11 cellular contexts compared by ENCODE assay signal in genomic region chr4:112510468-112511293, GRCh38. TPM values are rescaled to one million over a fixed set of nuclear protein-coding genes. Genes with fewer than 3 reads are reported as not detected.
DNase-seq lines count a peak whose midpoint lies in the region; ATAC-seq and TF ChIP-seq lines count a peak whose summit lies in the region.
"Had no signal": no experiment of that assay in that cellular context is flagged by ENCODE, and none has a peak within 500 bp of the region (broad histone marks: within the 10 kb centered on the region; RNA-seq: fewer than 3 reads in every experiment).

No MANE protein-coding gene starts in this region.

- intact Hi-C loops in activated CD8-positive, alpha-beta T cell treated with anti-CD3 and anti-CD28 coated beads for 36 hours (cut with micrococcal nuclease): loop anchor here (10.0 kb wide), 1 partner anchor 1876 kb away; no protein-coding TSS in a partner anchor

- H3K4me1 Mint-ChIP-seq in activated CD8-positive, alpha-beta T cell treated with anti-CD3 and anti-CD28 coated beads, Interleukin-2, amount 10 ng/mL, durations not matched to agents 7 days and 5 days (ENCODE audit: low read depth): peaks cover 47% of the 10 kb centered on the region
- peaks cover 35% of the 10 kb centered on the region for H3K4me1 Mint-ChIP-seq in activated CD8-positive, alpha-beta T cell treated with anti-CD3 and anti-CD28 coated beads for 36 hours (ENCODE audit: low read depth)
- peaks cover 36 to 53% of the 10 kb centered on the region in 2 donors for H3K4me1 Mint-ChIP-seq in stimulated activated naive B cell treated with anti-CD40 and anti-IgM and Interleukin-4, amounts not matched to agents 10 μg/mL and 1 μg/mL and 100 μg/mL, for 72 hours

- peaks cover 21% of the 10 kb centered on the region for H3K4me1 ChIP-seq in iPS-15b (ENCODE audit: control insufficient read depth, insufficient read depth, low read length)

- H3K9ac ChIP-seq in iPS-15b (ENCODE audit: low read depth, low read length): no peak overlapping the region
- H3K9ac ChIP-seq: BLaER1 treated with 17β-estradiol and CSF1 and Interleukin-3, amounts not matched to agents 10 nM and 100 nM had no signal

- H3K27me3 Mint-ChIP-seq in activated CD8-positive, alpha-beta T cell treated with anti-CD3 and anti-CD28 coated beads, Interleukin-2, amount 10 ng/mL, durations not matched to agents 7 days and 5 days (ENCODE audit: low read depth): peaks cover 79% of the 10 kb centered on the region
- H3K27me3 Mint-ChIP-seq in activated CD8-positive, alpha-beta T cell treated with anti-CD3 and anti-CD28 coated beads for 36 hours: peaks cover 78% of the 10 kb centered on the region
- peaks cover 71 to 92% of the 10 kb centered on the region in 2 donors for H3K27me3 Mint-ChIP-seq in stimulated activated naive B cell treated with anti-CD40 and anti-IgM and Interleukin-4, amounts not matched to agents 10 μg/mL and 1 μg/mL and 100 μg/mL, for 72 hours

- peak overlapping the region; percentile 21 for H3K4me3 ChIP-seq in WERI-Rb-1 (ENCODE audit: low read depth, low read length)
- peak overlapping the region; percentile 45 for H3K4me3 ChIP-seq in iPS-15b (ENCODE audit: low read depth, low read length)

- H3K27me3 ChIP-seq in WERI-Rb-1 (ENCODE audit: insufficient read depth, low read depth, severe bottlenecking) (peaks cover 97% of the 10 kb centered on the region), iPS-15b (ENCODE audit: control insufficient read depth, insufficient read depth, low read length) (peaks cover 99% of the 10 kb centered on the region)

- H3K36me3 ChIP-seq in WERI-Rb-1 (no peaks in the 10 kb centered on the region), iPS-15b (ENCODE audit: control insufficient read depth, insufficient read depth, low read length) (no peaks in the 10 kb centered on the region)
- H3K36me3 ChIP-seq: BLaER1 treated with 17β-estradiol and CSF1 and Interleukin-3, amounts not matched to agents 10 nM and 100 nM had no signal

- DNase-seq in activated CD8-positive, alpha-beta T cell treated with anti-CD3 and anti-CD28 coated beads, Interleukin-2, amount 10 ng/mL, durations not matched to agents 7 days and 5 days: no peak
- no peak for DNase-seq in activated CD8-positive, alpha-beta T cell treated with anti-CD3 and anti-CD28 coated beads for 36 hours
- DNase-seq in WERI-Rb-1: no peak
- no peak for DNase-seq in stimulated activated naive B cell treated with anti-CD40 and anti-IgM and Interleukin-4, amounts not matched to agents 10 μg/mL and 1 μg/mL and 100 μg/mL, for 72 hours
- no peak for DNase-seq in GM13976 (ENCODE audit: low spot score)
- no peak for DNase-seq in cerebellum (ENCODE audit: low spot score)
- DNase-seq: posterior cingulate gyrus had no signal

- H3K9me3 Mint-ChIP-seq in activated CD8-positive, alpha-beta T cell treated with anti-CD3 and anti-CD28 coated beads, Interleukin-2, amount 10 ng/mL, durations not matched to agents 7 days and 5 days (ENCODE audit: insufficient read depth): no peaks in the 10 kb centered on the region
- H3K9me3 Mint-ChIP-seq in activated CD8-positive, alpha-beta T cell treated with anti-CD3 and anti-CD28 coated beads for 36 hours: peaks cover 6% of the 10 kb centered on the region
- peaks cover 0 to 6% of the 10 kb centered on the region in 2 donors for H3K9me3 Mint-ChIP-seq in stimulated activated naive B cell treated with anti-CD40 and anti-IgM and Interleukin-4, amounts not matched to agents 10 μg/mL and 1 μg/mL and 100 μg/mL, for 72 hours

- peaks cover 5% of the 10 kb centered on the region for H3K36me3 Mint-ChIP-seq in activated CD8-positive, alpha-beta T cell treated with anti-CD3 and anti-CD28 coated beads, Interleukin-2, amount 10 ng/mL, durations not matched to agents 7 days and 5 days (ENCODE audit: low read depth)
- H3K36me3 Mint-ChIP-seq in activated CD8-positive, alpha-beta T cell treated with anti-CD3 and anti-CD28 coated beads for 36 hours (ENCODE audit: low read depth): peaks cover 10% of the 10 kb centered on the region
- peaks cover 2 to 8% of the 10 kb centered on the region in 2 donors for H3K36me3 Mint-ChIP-seq in stimulated activated naive B cell treated with anti-CD40 and anti-IgM and Interleukin-4, amounts not matched to agents 10 μg/mL and 1 μg/mL and 100 μg/mL, for 72 hours

- H3K27ac ChIP-seq in WERI-Rb-1: no peak overlapping the region
- H3K27ac ChIP-seq: BLaER1 treated with 17β-estradiol and CSF1 and Interleukin-3, amounts not matched to agents 10 nM and 100 nM had no signal

- in situ Hi-C loops in GM13976 (cut with MboI; ENCODE audit: low sequenced_read_pairs, unreplicated experiment): no loop called here

- peak overlapping the region; percentile 43 for H3K4me3 Mint-ChIP-seq in activated CD8-positive, alpha-beta T cell treated with anti-CD3 and anti-CD28 coated beads, Interleukin-2, amount 10 ng/mL, durations not matched to agents 7 days and 5 days
- H3K4me3 Mint-ChIP-seq in activated CD8-positive, alpha-beta T cell treated with anti-CD3 and anti-CD28 coated beads for 36 hours: no peak overlapping the region
- H3K4me3 Mint-ChIP-seq in stimulated activated naive B cell treated with anti-CD40 and anti-IgM and Interleukin-4, amounts not matched to agents 10 μg/mL and 1 μg/mL and 100 μg/mL, for 72 hours: peak overlapping the region; percentile 56 to 59

- POLR2A ChIA-PET in activated CD8-positive, alpha-beta T cell treated with anti-CD3 and anti-CD28 coated beads, Interleukin-2, amount 10 ng/mL, durations not matched to agents 7 days and 5 days (lab: Charles Lee): no interaction called here
- POLR2A ChIA-PET in activated CD8-positive, alpha-beta T cell treated with anti-CD3 and anti-CD28 coated beads for 36 hours (lab: Charles Lee): no interaction called here

- CTCF ChIA-PET in activated CD8-positive, alpha-beta T cell treated with anti-CD3 and anti-CD28 coated beads, Interleukin-2, amount 10 ng/mL, durations not matched to agents 7 days and 5 days (lab: Charles Lee): interaction anchor here (1.1 to 1.4 kb wide), 3 partner anchors 11 to 181 kb away, joined by 3 to 7 read pairs (median 6); no protein-coding TSS in a partner anchor
- CTCF ChIA-PET in activated CD8-positive, alpha-beta T cell treated with anti-CD3 and anti-CD28 coated beads for 36 hours (lab: Charles Lee): interaction anchor here (1.0 to 5.8 kb wide), 3 partner anchors 12 to 411 kb away, joined by 6 to 65 read pairs (median 6); no protein-coding TSS in a partner anchor

- no peaks in the 10 kb centered on the region for H3K9me3 ChIP-seq in WERI-Rb-1 (ENCODE audit: severe bottlenecking)
- H3K9me3 ChIP-seq in iPS-15b (ENCODE audit: control insufficient read depth, insufficient read depth, low read length): no peaks in the 10 kb centered on the region

- no peak for TF ChIP-seq CTCF in activated CD8-positive, alpha-beta T cell treated with anti-CD3 and anti-CD28 coated beads for 36 hours (IDR thresholded peaks at IDR 0.05)
- TF ChIP-seq CTCF in WERI-Rb-1 (IDR thresholded peaks at IDR 0.05; ENCODE audit: low read depth, low read length): no peak
- TF ChIP-seq CTCF in GM13976 (IDR thresholded peaks at IDR 0.05; ENCODE audit: borderline replicate concordance, control extremely low read depth, extremely low read depth, insufficient read depth, missing control alignments): no peak

- ATAC-seq in activated CD8-positive, alpha-beta T cell treated with anti-CD3 and anti-CD28 coated beads, Interleukin-2, amount 10 ng/mL, durations not matched to agents 7 days and 5 days: no peak
- ATAC-seq in activated CD8-positive, alpha-beta T cell treated with anti-CD3 and anti-CD28 coated beads for 36 hours: no peak
- no peak for ATAC-seq in stimulated activated naive B cell treated with anti-CD40 and anti-IgM and Interleukin-4, amounts not matched to agents 10 μg/mL and 1 μg/mL and 100 μg/mL, for 72 hours (replicated peaks)
- ATAC-seq in GM19395 (IDR thresholded peaks at IDR 0.05; ENCODE audit: unreplicated experiment): no peak

- H3K27ac Mint-ChIP-seq in activated CD8-positive, alpha-beta T cell treated with anti-CD3 and anti-CD28 coated beads, Interleukin-2, amount 10 ng/mL, durations not matched to agents 7 days and 5 days: no peak overlapping the region
- H3K27ac Mint-ChIP-seq in activated CD8-positive, alpha-beta T cell treated with anti-CD3 and anti-CD28 coated beads for 36 hours: no peak overlapping the region
- H3K27ac Mint-ChIP-seq in stimulated activated naive B cell treated with anti-CD40 and anti-IgM and Interleukin-4, amounts not matched to agents 10 μg/mL and 1 μg/mL and 100 μg/mL, for 72 hours: peak overlapping the region; percentile 54

RNA-seq across cellular contexts. Expression of gene NEUROG2, which starts 5.3 kb away (rescaled TPM):
- total RNA-seq in activated CD8-positive, alpha-beta T cell treated with anti-CD3 and anti-CD28 coated beads, Interleukin-2, amount 10 ng/mL, durations not matched to agents 7 days and 5 days: not detected
- total RNA-seq in activated CD8-positive, alpha-beta T cell treated with anti-CD3 and anti-CD28 coated beads for 36 hours: under 1 TPM; 0.13 to 0.16 TPM
- total RNA-seq in cerebellum: 7.8 TPM
- total RNA-seq: epithelial cell of proximal tubule had no signal
